ENCODE assay signal across 1 cellular context in the genomic region with DNA sequence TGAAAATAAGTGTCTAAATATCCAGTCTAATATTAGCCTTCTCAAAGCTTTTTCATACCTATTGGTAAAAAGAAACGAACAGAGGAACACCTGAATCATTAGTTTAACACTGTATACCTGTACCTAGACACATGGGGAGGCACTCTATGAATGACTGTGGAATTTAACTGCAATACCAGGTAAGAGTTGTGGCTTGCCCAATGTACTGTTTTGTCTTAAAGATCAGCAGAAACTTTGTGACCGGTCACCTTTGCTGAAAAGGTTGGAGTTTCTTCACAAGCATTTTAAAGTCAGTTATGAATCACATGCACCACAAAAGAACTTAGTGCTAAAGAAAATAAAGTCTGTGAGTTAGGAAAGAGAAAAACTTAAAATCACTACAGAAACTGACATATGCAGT.
TF ChIP-seq lines count a peak whose summit lies in the region.

No MANE protein-coding gene starts in this region.

TF ChIP-seq in HepG2, 621 proteins besides CTCF, POLR2A, EP300 and RAD21:
- TF ChIP-seq ZNF343 (CRISPR knock-in tag; IDR thresholded peaks at IDR 0.05) (no peak), ZNF501 (CRISPR knock-in tag; IDR thresholded peaks at IDR 0.05) (no peak), CHD4 (IDR thresholded peaks at IDR 0.05; ENCODE audit: borderline replicate concordance, low read length) (no peak), CBX2 (IDR thresholded peaks at IDR 0.05; ENCODE audit: low read depth, low read length) (no peak), CBX2 (CRISPR knock-in tag; IDR thresholded peaks at IDR 0.05; ENCODE audit: low read depth) (no peak), TBP (CRISPR knock-in tag; IDR thresholded peaks at IDR 0.05) (no peak), ZNF781 (CRISPR knock-in tag; IDR thresholded peaks at IDR 0.05; ENCODE audit: borderline replicate concordance, not compliant biosample characterization) (no peak), NFYC (CRISPR knock-in tag; IDR thresholded peaks at IDR 0.05) (no peak), SP1 (IDR thresholded peaks at IDR 0.05) (no peak), SP1 (CRISPR knock-in tag; IDR thresholded peaks at IDR 0.05) (no peak), ZMYM4 (CRISPR knock-in tag; IDR thresholded peaks at IDR 0.05) (no peak), TAF1 (CRISPR knock-in tag; IDR thresholded peaks at IDR 0.05) (no peak), ZNF572 (CRISPR knock-in tag; IDR thresholded peaks at IDR 0.05) (no peak), GFI1 (CRISPR knock-in tag; IDR thresholded peaks at IDR 0.05; ENCODE audit: borderline replicate concordance) (no peak)
- TF ChIP-seq, protein P1, sequence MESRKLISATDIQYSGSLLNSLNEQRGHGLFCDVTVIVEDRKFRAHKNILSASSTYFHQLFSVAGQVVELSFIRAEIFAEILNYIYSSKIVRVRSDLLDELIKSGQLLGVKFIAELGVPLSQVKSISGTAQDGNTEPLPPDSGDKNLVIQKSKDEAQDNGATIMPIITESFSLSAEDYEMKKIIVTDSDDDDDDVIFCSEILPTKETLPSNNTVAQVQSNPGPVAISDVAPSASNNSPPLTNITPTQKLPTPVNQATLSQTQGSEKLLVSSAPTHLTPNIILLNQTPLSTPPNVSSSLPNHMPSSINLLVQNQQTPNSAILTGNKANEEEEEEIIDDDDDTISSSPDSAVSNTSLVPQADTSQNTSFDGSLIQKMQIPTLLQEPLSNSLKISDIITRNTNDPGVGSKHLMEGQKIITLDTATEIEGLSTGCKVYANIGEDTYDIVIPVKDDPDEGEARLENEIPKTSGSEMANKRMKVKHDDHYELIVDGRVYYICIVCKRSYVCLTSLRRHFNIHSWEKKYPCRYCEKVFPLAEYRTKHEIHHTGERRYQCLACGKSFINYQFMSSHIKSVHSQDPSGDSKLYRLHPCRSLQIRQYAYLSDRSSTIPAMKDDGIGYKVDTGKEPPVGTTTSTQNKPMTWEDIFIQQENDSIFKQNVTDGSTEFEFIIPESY (CRISPR knock-in tag; IDR thresholded peaks at IDR 0.05) = no peak
- TF ChIP-seq, protein P2, sequence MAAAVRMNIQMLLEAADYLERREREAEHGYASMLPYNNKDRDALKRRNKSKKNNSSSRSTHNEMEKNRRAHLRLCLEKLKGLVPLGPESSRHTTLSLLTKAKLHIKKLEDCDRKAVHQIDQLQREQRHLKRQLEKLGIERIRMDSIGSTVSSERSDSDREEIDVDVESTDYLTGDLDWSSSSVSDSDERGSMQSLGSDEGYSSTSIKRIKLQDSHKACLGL (CRISPR knock-in tag; IDR thresholded peaks at IDR 0.05) = no peak
